In genomic region chr6:10429638-10430427, GRCh38 we compare ENCODE assay signal across 1 cellular context.
A peak's percentile ranks its signal among the peaks of the same experiment; 100 is the strongest.
TF ChIP-seq lines count a peak whose summit lies in the region.

No MANE protein-coding gene starts in this region.

TF ChIP-seq in K562, 482 proteins besides CTCF, POLR2A, EP300 and RAD21 (continued from another document and continues in another):
- TF ChIP-seq, protein P1, sequence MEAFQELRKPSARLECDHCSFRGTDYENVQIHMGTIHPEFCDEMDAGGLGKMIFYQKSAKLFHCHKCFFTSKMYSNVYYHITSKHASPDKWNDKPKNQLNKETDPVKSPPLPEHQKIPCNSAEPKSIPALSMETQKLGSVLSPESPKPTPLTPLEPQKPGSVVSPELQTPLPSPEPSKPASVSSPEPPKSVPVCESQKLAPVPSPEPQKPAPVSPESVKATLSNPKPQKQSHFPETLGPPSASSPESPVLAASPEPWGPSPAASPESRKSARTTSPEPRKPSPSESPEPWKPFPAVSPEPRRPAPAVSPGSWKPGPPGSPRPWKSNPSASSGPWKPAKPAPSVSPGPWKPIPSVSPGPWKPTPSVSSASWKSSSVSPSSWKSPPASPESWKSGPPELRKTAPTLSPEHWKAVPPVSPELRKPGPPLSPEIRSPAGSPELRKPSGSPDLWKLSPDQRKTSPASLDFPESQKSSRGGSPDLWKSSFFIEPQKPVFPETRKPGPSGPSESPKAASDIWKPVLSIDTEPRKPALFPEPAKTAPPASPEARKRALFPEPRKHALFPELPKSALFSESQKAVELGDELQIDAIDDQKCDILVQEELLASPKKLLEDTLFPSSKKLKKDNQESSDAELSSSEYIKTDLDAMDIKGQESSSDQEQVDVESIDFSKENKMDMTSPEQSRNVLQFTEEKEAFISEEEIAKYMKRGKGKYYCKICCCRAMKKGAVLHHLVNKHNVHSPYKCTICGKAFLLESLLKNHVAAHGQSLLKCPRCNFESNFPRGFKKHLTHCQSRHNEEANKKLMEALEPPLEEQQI (IDR thresholded peaks at IDR 0.05): 0 out of 2 replicates have a peak, but pooled peaks have one; percentile 42
- 0 out of 2 replicates have a peak, but pooled peaks have one; percentile 23 for TF ChIP-seq SMARCA5 (IDR thresholded peaks at IDR 0.05)
- peak; percentile 34; the same call in 1 of the 2 replicates for TF ChIP-seq ELF1 (tag; IDR thresholded peaks at IDR 0.05)
- TF ChIP-seq MEIS2 (IDR thresholded peaks at IDR 0.05; ENCODE audit: partially characterized antibody): peak; percentile 66
- TF ChIP-seq ATF7 (IDR thresholded peaks at IDR 0.05): peak; percentile 66
- peak; percentile 94 for TF ChIP-seq ZKSCAN8 (CRISPR knock-in tag; IDR thresholded peaks at IDR 0.05)
- TF ChIP-seq C11orf30 (IDR thresholded peaks at IDR 0.05; ENCODE audit: low read depth): 0 out of 2 replicates have a peak, but pooled peaks have one; percentile 9
- TF ChIP-seq ZNF778 (CRISPR knock-in tag; IDR thresholded peaks at IDR 0.05): no peak
- peak; percentile 58; the same call in 1 of the 2 replicates for TF ChIP-seq STAG1 (CRISPR knock-in tag; IDR thresholded peaks at IDR 0.05; ENCODE audit: borderline replicate concordance)
- peak; percentile 94 for TF ChIP-seq DEAF1 (CRISPR knock-in tag; IDR thresholded peaks at IDR 0.05)
- TF ChIP-seq EP400 (IDR thresholded peaks at IDR 0.05): peak; percentile 38; the same call in 1 of the 2 replicates
- peak; percentile 63; the same call in 1 of the 2 replicates for TF ChIP-seq EHMT2 (IDR thresholded peaks at IDR 0.05)
- TF ChIP-seq ATF1 (CRISPR knock-in tag; IDR thresholded peaks at IDR 0.05): no peak
- peak; percentile 78 for TF ChIP-seq ATF1 (tag; IDR thresholded peaks at IDR 0.05)
- peak; percentile 66 for TF ChIP-seq ETV1 (tag; conservative IDR thresholded peaks at IDR 0.05; ENCODE audit: low read depth)
- TF ChIP-seq TAL1 (IDR thresholded peaks at IDR 0.05): no peak; the same call in 1 of the 2 replicates
- 0 out of 2 replicates have a peak, but pooled peaks have one; percentile 19 for TF ChIP-seq BACH1 (tag; IDR thresholded peaks at IDR 0.05)
- TF ChIP-seq RFX1 (IDR thresholded peaks at IDR 0.05): no peak
- TF ChIP-seq ATF3 (IDR thresholded peaks at IDR 0.05): peak; percentile 75
- TF ChIP-seq ATF3 (CRISPR knock-in tag; conservative IDR thresholded peaks at IDR 0.05): no peak; the same call in 1 of the 2 replicates
- peak; percentile 37 for TF ChIP-seq HDAC3 (IDR thresholded peaks at IDR 0.05; ENCODE audit: borderline replicate concordance, partially characterized antibody)
- TF ChIP-seq, protein P2, sequence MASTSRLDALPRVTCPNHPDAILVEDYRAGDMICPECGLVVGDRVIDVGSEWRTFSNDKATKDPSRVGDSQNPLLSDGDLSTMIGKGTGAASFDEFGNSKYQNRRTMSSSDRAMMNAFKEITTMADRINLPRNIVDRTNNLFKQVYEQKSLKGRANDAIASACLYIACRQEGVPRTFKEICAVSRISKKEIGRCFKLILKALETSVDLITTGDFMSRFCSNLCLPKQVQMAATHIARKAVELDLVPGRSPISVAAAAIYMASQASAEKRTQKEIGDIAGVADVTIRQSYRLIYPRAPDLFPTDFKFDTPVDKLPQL (IDR thresholded peaks at IDR 0.05; ENCODE audit: extremely low read depth, insufficient read length): no peak
- peak; percentile 72 for TF ChIP-seq ARID2 (IDR thresholded peaks at IDR 0.05)
- peak in 1 of 2 experiments; percentile 68; a peak in 2 of 4 replicates for TF ChIP-seq ZMIZ1 (IDR thresholded peaks at IDR 0.05; ENCODE audit: low read depth in 2 of 2, low read length in 2 of 2)
- TF ChIP-seq CC2D1A (IDR thresholded peaks at IDR 0.05): peak; percentile 69; the same call in 1 of the 2 replicates
- TF ChIP-seq NFE2 (IDR thresholded peaks at IDR 0.05; ENCODE audit: low read depth): 0 out of 2 replicates have a peak, but pooled peaks have one; percentile 21
- 0 out of 2 replicates have a peak, but pooled peaks have one; percentile 28 for TF ChIP-seq NR2C1 (IDR thresholded peaks at IDR 0.05)
- no peak for TF ChIP-seq NR2C1 (tag; IDR thresholded peaks at IDR 0.05)
- peak; percentile 80 for TF ChIP-seq SMC3 (conservative IDR thresholded peaks at IDR 0.05; ENCODE audit: insufficient read depth, low read depth, low read length)
- no peak for TF ChIP-seq GTF2A2 (tag; IDR thresholded peaks at IDR 0.05)
- TF ChIP-seq ZEB2 (IDR thresholded peaks at IDR 0.05): 0 out of 2 replicates have a peak, but pooled peaks have one; percentile 16
- no peak for TF ChIP-seq ZBTB11 (CRISPR knock-in tag; IDR thresholded peaks at IDR 0.05)
- TF ChIP-seq ZNF699 (CRISPR knock-in tag; IDR thresholded peaks at IDR 0.05; ENCODE audit: insufficient replicate concordance): no peak
- no peak for TF ChIP-seq MYC (IDR thresholded peaks at IDR 0.05; ENCODE audit: low read depth, low read length)
- no peak for TF ChIP-seq MYC (CRISPR knock-in tag; IDR thresholded peaks at IDR 0.05; ENCODE audit: borderline replicate concordance, low read depth)
- TF ChIP-seq ZBTB17 (CRISPR knock-in tag; IDR thresholded peaks at IDR 0.05): peak; percentile 97
- peak in 1 of 2 experiments; percentile 17; a peak in 1 of 4 replicates for TF ChIP-seq CSDE1 (IDR thresholded peaks at IDR 0.05)
- no peak for TF ChIP-seq ZBTB9 (CRISPR knock-in tag; IDR thresholded peaks at IDR 0.05)
- TF ChIP-seq JUN (IDR thresholded peaks at IDR 0.05; ENCODE audit: borderline replicate concordance, low read depth, low read length): no peak
- no peak for TF ChIP-seq JUN (CRISPR knock-in tag; IDR thresholded peaks at IDR 0.05; ENCODE audit: borderline replicate concordance)
- 0 out of 4 replicates have a peak, but pooled peaks of 1 of the 2 experiments have one; percentile 17 for TF ChIP-seq TRIM24 (IDR thresholded peaks at IDR 0.05)
- TF ChIP-seq PRPF4 (IDR thresholded peaks at IDR 0.05; ENCODE audit: insufficient read depth, low read depth, low read length, poor library complexity, severe bottlenecking): no peak
- peak; percentile 13; the same call in 1 of the 2 replicates for TF ChIP-seq L3MBTL2 (IDR thresholded peaks at IDR 0.05)
- TF ChIP-seq ZFP1 (CRISPR knock-in tag; IDR thresholded peaks at IDR 0.05): no peak
- TF ChIP-seq NCOA6 (IDR thresholded peaks at IDR 0.05): peak; percentile 24; the same call in 1 of the 2 replicates
- TF ChIP-seq FOXK2 (conservative IDR thresholded peaks at IDR 0.05 in 1 of 2, IDR thresholded peaks at IDR 0.05 in 1 of 2; ENCODE audit: low read depth in 2 of 2): 0 out of 4 replicates have a peak, but pooled peaks of 1 of the 2 experiments have one; percentile 17
- TF ChIP-seq ERF (CRISPR knock-in tag; IDR thresholded peaks at IDR 0.05): no peak
- TF ChIP-seq JUND (IDR thresholded peaks at IDR 0.05; ENCODE audit: borderline replicate concordance, low read depth, low read length): 0 out of 2 replicates have a peak, but pooled peaks have one; percentile 14
- TF ChIP-seq JUND (tag; IDR thresholded peaks at IDR 0.05; ENCODE audit: borderline replicate concordance, low read depth, low read length): 0 out of 3 replicates have a peak, but pooled peaks have one; percentile 14
- TF ChIP-seq GABPB1 (CRISPR knock-in tag; IDR thresholded peaks at IDR 0.05): peak; percentile 80
- TF ChIP-seq NFRKB (IDR thresholded peaks at IDR 0.05; ENCODE audit: low read depth): 0 out of 2 replicates have a peak, but pooled peaks have one; percentile 44
- TF ChIP-seq POLR2H (tag; IDR thresholded peaks at IDR 0.05; ENCODE audit: low read depth): peak; percentile 56; the same call in 1 of the 2 replicates
- TF ChIP-seq GABPA (tag; conservative IDR thresholded peaks at IDR 0.05; ENCODE audit: low read depth): peak; percentile 80
- 0 out of 2 replicates have a peak, but pooled peaks have one; percentile 5 for TF ChIP-seq KLF6 (CRISPR knock-in tag; IDR thresholded peaks at IDR 0.05; ENCODE audit: borderline replicate concordance)
- TF ChIP-seq, protein P3, sequence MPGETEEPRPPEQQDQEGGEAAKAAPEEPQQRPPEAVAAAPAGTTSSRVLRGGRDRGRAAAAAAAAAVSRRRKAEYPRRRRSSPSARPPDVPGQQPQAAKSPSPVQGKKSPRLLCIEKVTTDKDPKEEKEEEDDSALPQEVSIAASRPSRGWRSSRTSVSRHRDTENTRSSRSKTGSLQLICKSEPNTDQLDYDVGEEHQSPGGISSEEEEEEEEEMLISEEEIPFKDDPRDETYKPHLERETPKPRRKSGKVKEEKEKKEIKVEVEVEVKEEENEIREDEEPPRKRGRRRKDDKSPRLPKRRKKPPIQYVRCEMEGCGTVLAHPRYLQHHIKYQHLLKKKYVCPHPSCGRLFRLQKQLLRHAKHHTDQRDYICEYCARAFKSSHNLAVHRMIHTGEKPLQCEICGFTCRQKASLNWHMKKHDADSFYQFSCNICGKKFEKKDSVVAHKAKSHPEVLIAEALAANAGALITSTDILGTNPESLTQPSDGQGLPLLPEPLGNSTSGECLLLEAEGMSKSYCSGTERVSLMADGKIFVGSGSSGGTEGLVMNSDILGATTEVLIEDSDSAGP (CRISPR knock-in tag; IDR thresholded peaks at IDR 0.05): no peak
- 0 out of 2 replicates have a peak, but pooled peaks have one; percentile 36 for TF ChIP-seq CTBP1 (IDR thresholded peaks at IDR 0.05; ENCODE audit: borderline replicate concordance)
- peak; percentile 47; the same call in 1 of the 2 replicates for TF ChIP-seq ZNF24 (IDR thresholded peaks at IDR 0.05)
- TF ChIP-seq LEF1 (IDR thresholded peaks at IDR 0.05): 0 out of 2 replicates have a peak, but pooled peaks have one; percentile 20
